ENCODE assay signal across 16 cellular contexts in genomic region chr20:47016068-47016664, GRCh38.
DNase-seq lines count a peak whose midpoint lies in the region; ATAC-seq and TF ChIP-seq lines count a peak whose summit lies in the region.
"Had no signal": no experiment of that assay in that cellular context is flagged by ENCODE, and none has a peak within 500 bp of the region (broad histone marks: within the 10 kb centered on the region; RNA-seq: fewer than 3 reads in every experiment).

No MANE protein-coding gene starts in this region.

- H3K27me3 ChIP-seq in esophagus muscularis mucosa = no peaks in the 10 kb centered on the region

- no peaks in the 10 kb centered on the region for H3K36me3 ChIP-seq in esophagus muscularis mucosa

- no peak overlapping the region for H3K27ac ChIP-seq in esophagus muscularis mucosa (replicated peaks in 1 of 4)

- TF ChIP-seq CTCF in WTC11 (IDR thresholded peaks at IDR 0.05) (no peak), esophagus muscularis mucosa (IDR thresholded peaks at IDR 0.05) (no peak)

- H3K36me3 Mint-ChIP-seq in WTC11 = no peaks in the 10 kb centered on the region

- H3K9me3 Mint-ChIP-seq in WTC11 = no peaks in the 10 kb centered on the region

- no peak for TF ChIP-seq EP300 in esophagus muscularis mucosa (IDR thresholded peaks at IDR 0.05)

- WGBS in esophagus muscularis mucosa = 90% methylated on average over 8 of the region's 8 CpGs

- intact Hi-C loops in esophagus muscularis mucosa (cut with DNase I) = no loop called here

- POLR2A ChIA-PET in WTC11 (lab: Charles Lee) = no interaction called here

- peaks cover 0 to 34% (median 27%) of the 10 kb centered on the region in 4 donors for H3K4me1 ChIP-seq in esophagus muscularis mucosa

- H3K4me3 ChIP-seq in esophagus muscularis mucosa = no peak overlapping the region

- DNase-seq in activated effector memory CD4-positive, alpha-beta T cell treated with anti-CD3 and anti-CD28 coated beads, Interleukin-2, amount 50 U/mL, for 16 hours = peak; percentile 28
- DNase-seq in activated effector memory CD4-positive, alpha-beta T cell treated with Interleukin-2 at 50 U/mL for 16 hours = no peak
- DNase-seq in WTC11 (ENCODE audit: low spot score) (no peak), left kidney (ENCODE audit: low read depth, low spot score) (peak; percentile 65), esophagus muscularis mucosa (ENCODE audit: extremely low spot score) (no peak), NOMO-1 (lab: John Stamatoyannopoulos, UW; ENCODE audit: unreplicated experiment in 2 of 2) (no peak)
- DNase-seq: 8988T, C1 segment of cervical spinal cord, EL, HCEC 1CT, KBM-7, NCI-H1092 treated with DMSO at 0.1 percent for 48 hours, NCI-H187, SHP77 treated with DMSO at 0.1 percent for 48 hours had no signal

- H3K9me3 ChIP-seq in esophagus muscularis mucosa = no peaks in the 10 kb centered on the region

- H3K27me3 Mint-ChIP-seq in WTC11 (ENCODE audit: low read depth) = no peaks in the 10 kb centered on the region

- no peak overlapping the region for H3K27ac Mint-ChIP-seq in WTC11

- H3K4me1 Mint-ChIP-seq in WTC11 = peaks cover 8% of the 10 kb centered on the region

- CTCF ChIA-PET in WTC11 (lab: Charles Lee) = interaction anchor here (1.0 kb wide), 1 partner anchor 195 kb away, joined by 3 read pairs; no protein-coding TSS in a partner anchor

- TF ChIP-seq POLR2A in esophagus muscularis mucosa (IDR thresholded peaks at IDR 0.05; ENCODE audit: low read depth) = no peak

- H3K4me3 Mint-ChIP-seq in WTC11 = no peak overlapping the region

- ATAC-seq in WTC11 = peak; percentile 30; the same call in 1 of the 2 replicates
- ATAC-seq in GM18498 (IDR thresholded peaks at IDR 0.05; ENCODE audit: unreplicated experiment) = no peak
- ATAC-seq in GM18907 (IDR thresholded peaks at IDR 0.05; ENCODE audit: unreplicated experiment) = no peak

TF ChIP-seq in WTC11, 78 proteins besides CTCF, POLR2A, EP300 and RAD21 (continues in another document):
- TF ChIP-seq RORB (CRISPR knock-in tag; IDR thresholded peaks at IDR 0.05) (no peak), ZMAT4 (CRISPR knock-in tag; IDR thresholded peaks at IDR 0.05) (no peak), ZSCAN18 (CRISPR knock-in tag; IDR thresholded peaks at IDR 0.05) (no peak), FOXJ3 (CRISPR knock-in tag; IDR thresholded peaks at IDR 0.05; ENCODE audit: borderline replicate concordance) (no peak), ZNF219 (CRISPR knock-in tag; IDR thresholded peaks at IDR 0.05; ENCODE audit: borderline replicate concordance) (no peak), E2F4 (CRISPR knock-in tag; IDR thresholded peaks at IDR 0.05; ENCODE audit: borderline replicate concordance, low read depth) (no peak), ERG (CRISPR knock-in tag; IDR thresholded peaks at IDR 0.05) (no peak), AFF4 (CRISPR knock-in tag; IDR thresholded peaks at IDR 0.05; ENCODE audit: borderline replicate concordance) (no peak), JAZF1 (CRISPR knock-in tag; IDR thresholded peaks at IDR 0.05) (no peak), E2F1 (CRISPR knock-in tag; IDR thresholded peaks at IDR 0.05) (no peak), ZNF425 (CRISPR knock-in tag; conservative IDR thresholded peaks at IDR 0.05) (no peak)

Comparison
In these comparisons a context has a peak if more than half of its experiments do, and no peak if none do; other contexts are left out.
1. DNase-seq: peak in activated effector memory CD4-positive, alpha-beta T cell treated with anti-CD3 and anti-CD28 coated beads, Interleukin-2, amount 50 U/mL, for 16 hours (single experiment) and left kidney (single experiment); none in activated effector memory CD4-positive, alpha-beta T cell treated with Interleukin-2 at 50 U/mL for 16 hours (single experiment), WTC11 (single experiment), esophagus muscularis mucosa (single experiment) and NOMO-1 (0 of 2).